ENCODE assay signal across 29 cellular contexts in the genomic region with DNA sequence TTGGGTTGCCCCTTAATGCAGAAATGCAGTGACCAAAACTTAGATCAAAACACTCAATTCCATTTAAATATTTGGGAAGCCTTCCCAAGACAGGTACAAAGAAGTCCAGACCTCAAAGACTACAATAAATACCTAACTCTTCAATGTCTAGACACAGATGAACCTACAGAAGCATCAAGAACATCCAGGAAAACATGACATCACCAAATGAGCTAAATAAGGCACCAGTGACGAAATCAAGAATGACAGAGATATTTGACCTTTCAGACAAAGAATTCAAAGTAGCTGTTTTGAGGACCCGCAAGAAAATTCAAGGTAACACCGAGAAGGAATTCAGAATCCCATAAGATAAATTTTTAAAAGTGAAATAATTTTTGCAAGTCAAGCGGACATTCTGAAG.
DNase-seq lines count a peak whose midpoint lies in the region; ATAC-seq, FAIRE-seq and TF ChIP-seq lines count a peak whose summit lies in the region.
"Had no signal": no experiment of that assay in that cellular context is flagged by ENCODE, and none has a peak within 500 bp of the region (broad histone marks: within the 10 kb centered on the region; RNA-seq: fewer than 3 reads in every experiment).

No MANE protein-coding gene starts in this region.

- DNase-seq in HepG2 (ENCODE audit: low spot score): no peak
- no peak for DNase-seq in right lobe of liver
- DNase-seq: 8988T; ACHN; AML-193; BE2C; C1 segment of cervical spinal cord; Caco-2; Calu3; CD4-positive, alpha-beta memory T cell; CD4-positive, alpha-beta T cell; CD4-positive, CD25-positive, alpha-beta regulatory T cell; CD8-positive, alpha-beta memory T cell; CD8-positive, alpha-beta T cell; COR-L47; DMS 273 treated with DMSO at 0.1 percent for 48 hours; DMS153; DMS53; DMS79; DMS79 treated with DMSO at 0.1 percent for 48 hours; DND-41; EL had no signal

- intact Hi-C loops in HepG2 (cut with micrococcal nuclease; ENCODE audit: unreplicated experiment): no loop called here
- intact Hi-C loops in right lobe of liver (cut with DNase I): no loop called here

- 8% methylated on average over 4 of the region's 4 CpGs for WGBS in HepG2 (ENCODE audit: low lambda C conversion rate)
- WGBS in right lobe of liver (ENCODE audit: insufficient coverage, low coverage, low lambda C conversion rate, missing lambda C conversion rate): 75% methylated on average over 4 of the region's 4 CpGs

- H3K27me3 ChIP-seq in HepG2 (ENCODE audit: control insufficient read depth in 1 of 2, insufficient read depth in 2 of 2, low read length in 2 of 2) (no peaks in the 10 kb centered on the region), right lobe of liver (no peaks in the 10 kb centered on the region)
- H3K27me3 ChIP-seq: BE2C; BLaER1; BLaER1 treated with 17β-estradiol and CSF1 and Interleukin-3, amounts not matched to agents 10 nM and 100 nM had no signal

- TF ChIP-seq CTCF in HepG2 (CRISPR knock-in tag; IDR thresholded peaks at IDR 0.05) (no peak), right lobe of liver (IDR thresholded peaks at IDR 0.05) (no peak)

- TF ChIP-seq EP300 in HepG2 (IDR thresholded peaks at IDR 0.05; ENCODE audit: low read depth in 2 of 2, low read length in 2 of 2): no peak
- no peak for TF ChIP-seq EP300 in HepG2 (CRISPR knock-in tag; IDR thresholded peaks at IDR 0.05; ENCODE audit: borderline replicate concordance)

- H3K4me2 ChIP-seq in HepG2 (ENCODE audit: low read depth, low read length): no peak overlapping the region
- H3K4me2 ChIP-seq: A549; BLaER1; BLaER1 treated with 17β-estradiol and CSF1 and Interleukin-3, amounts not matched to agents 10 nM and 100 nM had no signal

- H3K79me2 ChIP-seq in HepG2 (ENCODE audit: insufficient read depth, low read length): no peaks in the 10 kb centered on the region

- H3K27ac ChIP-seq in HepG2 (ENCODE audit: extremely low read length, insufficient read depth, low read length) (no peak overlapping the region), right lobe of liver (no peak overlapping the region)
- H3K27ac ChIP-seq: 22Rv1; A549; BLaER1; BLaER1 treated with 17β-estradiol and CSF1 and Interleukin-3, amounts not matched to agents 10 nM and 100 nM; C4-2B had no signal

- TF ChIP-seq RAD21 in HepG2 (CRISPR knock-in tag; IDR thresholded peaks at IDR 0.05): no peak

- ATAC-seq in HepG2 (no peak), right lobe of liver (no peak)
- ATAC-seq: A549; CD8-positive, alpha-beta T cell had no signal

- no peak overlapping the region for H2AFZ ChIP-seq in HepG2 (ENCODE audit: low read length)

- H3K4me1 ChIP-seq in HepG2 (ENCODE audit: insufficient read depth, low read length) (no peaks in the 10 kb centered on the region), right lobe of liver (no peaks in the 10 kb centered on the region)
- H3K4me1 ChIP-seq: A549; BE2C; BLaER1; BLaER1 treated with 17β-estradiol and CSF1 and Interleukin-3, amounts not matched to agents 10 nM and 100 nM; Caco-2 had no signal

- BruUV-seq in HepG2 (replicated peaks; lab: Mats Ljungman, UMichigan): no TSS peak

- TF ChIP-seq POLR2A in HepG2 (IDR thresholded peaks at IDR 0.05; ENCODE audit: insufficient read depth in 1 of 2, low read depth in 2 of 2, low read length in 2 of 2): no peak
- no peak for TF ChIP-seq POLR2A in right lobe of liver (IDR thresholded peaks at IDR 0.05)

- H3K9me3 ChIP-seq in HepG2 (ENCODE audit: low read length) (peaks cover 51% of the 10 kb centered on the region), right lobe of liver (no peaks in the 10 kb centered on the region)
- H3K9me3 ChIP-seq: A549, BE2C, Caco-2 had no signal

- no peaks in the 10 kb centered on the region for H3K36me3 ChIP-seq in HepG2 (replicated peaks in 1 of 2; ENCODE audit: control insufficient read depth in 1 of 2, insufficient read depth in 2 of 2, low read length in 2 of 2)
- H3K36me3 ChIP-seq in right lobe of liver: no peaks in the 10 kb centered on the region
- H3K36me3 ChIP-seq: BE2C; BLaER1; BLaER1 treated with 17β-estradiol and CSF1 and Interleukin-3, amounts not matched to agents 10 nM and 100 nM had no signal

- POLR2A ChIA-PET in HepG2 (lab: Yijun Ruan, JAX): no interaction called here

- no peaks in the 10 kb centered on the region for H4K20me1 ChIP-seq in HepG2 (ENCODE audit: insufficient read depth, low read length)
- H4K20me1 ChIP-seq: BLaER1; BLaER1 treated with 17β-estradiol and CSF1 and Interleukin-3, amounts not matched to agents 10 nM and 100 nM had no signal

- H3K4me3 ChIP-seq in HepG2 (replicated peaks in 1 of 3; ENCODE audit: insufficient read depth in 1 of 3, low read depth in 2 of 3, low read length in 3 of 3): no peak overlapping the region
- H3K4me3 ChIP-seq in right lobe of liver: no peak overlapping the region
- H3K4me3 ChIP-seq: A549; BLaER1; BLaER1 treated with 17β-estradiol and CSF1 and Interleukin-3, amounts not matched to agents 10 nM and 100 nM had no signal

- H3K9ac ChIP-seq in HepG2 (ENCODE audit: insufficient read depth, low read depth, low read length): no peak overlapping the region
- H3K9ac ChIP-seq: BLaER1; BLaER1 treated with 17β-estradiol and CSF1 and Interleukin-3, amounts not matched to agents 10 nM and 100 nM had no signal

- in situ Hi-C loops in HepG2 (cut with HindIII; ENCODE audit: extremely low pct_ligation_motif_present, low pct_unique_long_range_greater_than_20kb): no loop called here

- CTCF ChIA-PET in HepG2 (lab: Yijun Ruan, JAX; ENCODE audit: low intra/inter-chr PET ratio, low total read pairs): no interaction called here

- FAIRE-seq in HepG2 (lab: Jason Lieb, UNC): no peak
- FAIRE-seq: A204.1, A549, D721Med had no signal

TF ChIP-seq in HepG2, 621 proteins besides CTCF, POLR2A, EP300 and RAD21:
- no peak for TF ChIP-seq ZNF354B (CRISPR knock-in tag; IDR thresholded peaks at IDR 0.05)
- peak; percentile 78 for TF ChIP-seq ATF7 (IDR thresholded peaks at IDR 0.05)
- TF ChIP-seq ATF7 (CRISPR knock-in tag; IDR thresholded peaks at IDR 0.05): no peak
- no peak for TF ChIP-seq HMG20B (CRISPR knock-in tag; conservative IDR thresholded peaks at IDR 0.05)
- peak; percentile 58 for TF ChIP-seq CREB1 (IDR thresholded peaks at IDR 0.05)
- no peak for TF ChIP-seq CREB1 (CRISPR knock-in tag; IDR thresholded peaks at IDR 0.05)
